ENCODE assay signal across 10 cellular contexts in genomic region chr4:106365613-106366012, GRCh38. TPM values are rescaled to one million over a fixed set of nuclear protein-coding genes. Genes with fewer than 3 reads are reported as not detected.
DNase-seq lines count a peak whose midpoint lies in the region; ATAC-seq and TF ChIP-seq lines count a peak whose summit lies in the region.
"Had no signal": no experiment of that assay in that cellular context is flagged by ENCODE, and none has a peak within 500 bp of the region (broad histone marks: within the 10 kb centered on the region; RNA-seq: fewer than 3 reads in every experiment).

No MANE protein-coding gene starts in this region.

- H3K36me3 Mint-ChIP-seq in natural killer cell treated with Interleukin-12 subunit alpha and Interleukin-12 subunit beta and Interleukin-15 and Interleukin-18, amount 100 ng/mL, for 72 hours: no peaks in the 10 kb centered on the region
- no peaks in the 10 kb centered on the region for H3K36me3 Mint-ChIP-seq in natural killer cell

- peak; percentile 27 to 48 for ATAC-seq in natural killer cell treated with Interleukin-12 subunit alpha and Interleukin-12 subunit beta and Interleukin-15 and Interleukin-18, amount 100 ng/mL, for 72 hours
- no peak for ATAC-seq in natural killer cell
- ATAC-seq in aorta (ENCODE audit: low FRiP score): peak; percentile 93
- no peak for ATAC-seq in HG03457 (IDR thresholded peaks at IDR 0.05; ENCODE audit: unreplicated experiment)

- TF ChIP-seq CTCF in natural killer cell (IDR thresholded peaks at IDR 0.05): no peak
- no peak for TF ChIP-seq CTCF in astrocyte of the cerebellum (IDR thresholded peaks at IDR 0.05; ENCODE audit: low read depth, low read length, missing control alignments)
- TF ChIP-seq CTCF in colonic mucosa (IDR thresholded peaks at IDR 0.05): no peak

- H3K27ac ChIP-seq in aorta (ENCODE audit: low read depth in 1 of 2, low read length in 2 of 2) (peak overlapping the region; percentile 82 to 92), colonic mucosa (no peak overlapping the region)
- H3K27ac ChIP-seq: BLaER1 had no signal

- no peak overlapping the region for H3K9ac ChIP-seq in colonic mucosa (ENCODE audit: low read depth in 2 of 2, low read length in 2 of 2)
- H3K9ac ChIP-seq: BLaER1 had no signal

- H3K27ac Mint-ChIP-seq in natural killer cell treated with Interleukin-12 subunit alpha and Interleukin-12 subunit beta and Interleukin-15 and Interleukin-18, amount 100 ng/mL, for 72 hours: no peak overlapping the region
- H3K27ac Mint-ChIP-seq in natural killer cell: no peak overlapping the region

- H3K9me3 Mint-ChIP-seq in natural killer cell treated with Interleukin-12 subunit alpha and Interleukin-12 subunit beta and Interleukin-15 and Interleukin-18, amount 100 ng/mL, for 72 hours: no peaks in the 10 kb centered on the region
- no peaks in the 10 kb centered on the region for H3K9me3 Mint-ChIP-seq in natural killer cell

- DNase-seq in natural killer cell treated with Interleukin-12 subunit alpha and Interleukin-12 subunit beta and Interleukin-15 and Interleukin-18, amount 100 ng/mL, for 72 hours (ENCODE audit: low spot score): no peak
- no peak for DNase-seq in natural killer cell
- peak; percentile 80 for DNase-seq in astrocyte of the cerebellum (ENCODE audit: low read depth)
- peak; percentile 93 for DNase-seq in iris pigment epithelial cell (ENCODE audit: low read depth)
- DNase-seq in aorta: no peak
- DNase-seq in NK-92 (lab: John Stamatoyannopoulos, UW; ENCODE audit: unreplicated experiment): no peak
- no peak for DNase-seq in colonic mucosa
- DNase-seq: activated gamma-delta T cell treated with Interleukin-2 at 50 U/mL for 16 hours had no signal

- H3K36me3 ChIP-seq in aorta (ENCODE audit: control insufficient read depth in 1 of 2, insufficient read depth in 2 of 2, low read length in 1 of 2) (no peaks in the 10 kb centered on the region), colonic mucosa (no peaks in the 10 kb centered on the region)
- H3K36me3 ChIP-seq: BLaER1 had no signal

- H3K27me3 ChIP-seq in aorta (ENCODE audit: control insufficient read depth in 1 of 2, insufficient read depth in 2 of 2, low read length in 1 of 2): no peaks in the 10 kb centered on the region
- H3K27me3 ChIP-seq in colonic mucosa: no peaks in the 10 kb centered on the region
- H3K27me3 ChIP-seq: BLaER1 had no signal

- in situ Hi-C loops in astrocyte of the cerebellum (cut with HindIII; ENCODE audit: low sequenced_read_pairs): no loop called here

- H3K9me3 ChIP-seq in aorta (ENCODE audit: control insufficient read depth, low read length) (no peaks in the 10 kb centered on the region), colonic mucosa (no peaks in the 10 kb centered on the region)
- H3K9me3 ChIP-seq: BLaER1 had no signal

- peaks cover 23 to 24% of the 10 kb centered on the region in 2 donors for H3K27me3 Mint-ChIP-seq in natural killer cell treated with Interleukin-12 subunit alpha and Interleukin-12 subunit beta and Interleukin-15 and Interleukin-18, amount 100 ng/mL, for 72 hours
- H3K27me3 Mint-ChIP-seq in natural killer cell (ENCODE audit: low read depth in 2 of 2): peaks cover 7 to 19% of the 10 kb centered on the region in 2 donors

- H3K4me3 ChIP-seq in astrocyte of the cerebellum (ENCODE audit: low read depth, low read length) (no peak overlapping the region), aorta (ENCODE audit: low read length in 2 of 2) (no peak overlapping the region), colonic mucosa (no peak overlapping the region)
- H3K4me3 ChIP-seq: BLaER1 had no signal

- intact Hi-C loops in natural killer cell (cut with micrococcal nuclease) (no loop called here), aorta (cut with DNase I) (loop anchor here (2.0 to 5.0 kb wide), 7 partner anchors 48 to 532 kb away; partner anchors contain the start of genes AIMP1 (in 2 of the 2) and TBCK (in 2 of the 2)), colonic mucosa (cut with DNase I) (no loop called here)

- no peaks in the 10 kb centered on the region for H3K4me1 Mint-ChIP-seq in natural killer cell treated with Interleukin-12 subunit alpha and Interleukin-12 subunit beta and Interleukin-15 and Interleukin-18, amount 100 ng/mL, for 72 hours (ENCODE audit: low read depth in 2 of 2)
- no peaks in the 10 kb centered on the region for H3K4me1 Mint-ChIP-seq in natural killer cell

- H3K4me3 Mint-ChIP-seq in natural killer cell treated with Interleukin-12 subunit alpha and Interleukin-12 subunit beta and Interleukin-15 and Interleukin-18, amount 100 ng/mL, for 72 hours: no peak overlapping the region
- H3K4me3 Mint-ChIP-seq in natural killer cell: no peak overlapping the region

- 20 to 26% methylated on average over 1 of the region's 1 CpG for WGBS in aorta, 2 donors

- H3K4me1 ChIP-seq in aorta (ENCODE audit: control insufficient read depth in 1 of 2, insufficient read depth in 2 of 2, low read length in 2 of 2) (peaks cover 0 to 10% of the 10 kb centered on the region in 2 donors), colonic mucosa (no peaks in the 10 kb centered on the region)
- H3K4me1 ChIP-seq: BLaER1 had no signal

RNA-seq across cellular contexts. Expression of gene GIMD1, which starts 3.0 kb away (rescaled TPM):
- total RNA-seq in natural killer cell treated with Interleukin-12 subunit alpha and Interleukin-12 subunit beta and Interleukin-15 and Interleukin-18, amount 100 ng/mL, for 72 hours: not detected
- not detected for total RNA-seq in natural killer cell
- total RNA-seq in aorta: not detected
- 10 to 100 TPM in 1 of 2 donors, not detected in 1; 11.8 TPM for polyA plus RNA-seq in aorta
- not detected for total RNA-seq in colonic mucosa

RNA-seq across cellular contexts. Expression of gene AIMP1, which starts 49.3 kb away (rescaled TPM):
- total RNA-seq in natural killer cell treated with Interleukin-12 subunit alpha and Interleukin-12 subunit beta and Interleukin-15 and Interleukin-18, amount 100 ng/mL, for 72 hours: 10 to 100 TPM; 51.0 to 54.4 TPM
- total RNA-seq in natural killer cell (10 to 100 TPM; 37.7 to 46.8 (median 40.3) TPM), aorta (10 to 100 TPM; 39.3 to 45.6 TPM), colonic mucosa (10 to 100 TPM; 45.1 to 56.2 TPM)
- polyA plus RNA-seq in aorta: 10 to 100 TPM; 30.2 to 38.6 TPM

RNA-seq across cellular contexts. Expression of gene TBCK, which starts 49.6 kb away (rescaled TPM):
- 10 to 100 TPM; 31.3 to 46.1 TPM for total RNA-seq in natural killer cell treated with Interleukin-12 subunit alpha and Interleukin-12 subunit beta and Interleukin-15 and Interleukin-18, amount 100 ng/mL, for 72 hours
- total RNA-seq in natural killer cell: 10 to 100 TPM; 49.5 to 78.5 (median 54.2) TPM
- 10 to 100 TPM; 46.8 to 64.1 TPM for total RNA-seq in aorta
- polyA plus RNA-seq in aorta: 10 to 100 TPM in 1 of 2 donors, 1 to 10 TPM in 1; 8.3 to 15.4 TPM
- 10 to 100 TPM; 27.4 to 33.9 TPM for total RNA-seq in colonic mucosa

Comparison
In these comparisons a context has a peak if more than half of its experiments do, and no peak if none do; other contexts are left out.
1. ATAC-seq: peak in natural killer cell treated with Interleukin-12 subunit alpha and Interleukin-12 subunit beta and Interleukin-15 and Interleukin-18, amount 100 ng/mL, for 72 hours (2 of 2) and aorta (single experiment); none in natural killer cell (0 of 3) and HG03457 (single experiment).
2. DNase-seq: peak in astrocyte of the cerebellum (single experiment) and iris pigment epithelial cell (single experiment); none in natural killer cell treated with Interleukin-12 subunit alpha and Interleukin-12 subunit beta and Interleukin-15 and Interleukin-18, amount 100 ng/mL, for 72 hours (single experiment), natural killer cell (single experiment), aorta (0 of 2), NK-92 (single experiment) and colonic mucosa (single experiment).
3. intact Hi-C loops: an anchor here in aorta (2.0 to 5.0 kb wide); none called in natural killer cell and colonic mucosa.